Comparison of ENCODE assay signal across 9 cellular contexts in the genomic region with DNA sequence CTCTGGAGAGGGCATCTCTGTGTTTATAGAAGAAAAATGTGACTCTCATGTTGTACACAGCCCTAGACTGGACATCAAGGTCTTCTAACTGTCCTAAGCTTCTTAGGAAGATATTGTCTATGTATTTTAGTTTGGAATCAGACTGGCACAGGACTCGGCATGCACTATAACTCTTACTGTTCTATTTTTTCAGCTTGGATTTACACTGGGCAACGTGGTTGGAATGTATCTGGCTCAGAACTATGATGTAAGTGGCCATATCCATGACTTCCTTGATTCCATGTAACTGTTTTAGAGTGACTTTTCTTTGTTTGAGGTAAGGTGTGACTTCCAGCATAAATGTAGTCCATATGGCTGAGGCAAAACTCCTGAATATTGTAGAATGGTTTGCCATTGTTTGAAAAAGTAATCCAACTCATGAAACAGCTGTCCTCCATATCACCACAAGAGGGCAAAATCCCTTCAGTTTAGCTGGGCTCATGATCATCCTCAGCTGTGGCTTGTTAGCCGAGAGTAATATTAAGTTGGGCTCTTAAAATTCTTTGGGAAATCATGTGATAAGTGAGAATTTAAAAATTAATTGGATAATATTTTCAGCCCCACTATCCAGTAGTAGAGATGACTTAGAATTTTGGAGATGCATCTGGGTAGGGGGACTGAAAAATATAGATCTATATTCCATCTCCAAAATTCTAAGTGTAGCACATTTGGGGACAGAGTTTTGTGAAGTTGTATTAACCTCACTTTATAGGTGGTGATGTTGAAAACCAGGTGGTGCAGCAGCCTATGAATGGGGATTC. TPM values are rescaled to one million over a fixed set of nuclear protein-coding genes. Genes with fewer than 3 reads are reported as not detected.
DNase-seq lines count a peak whose midpoint lies in the region; ATAC-seq and TF ChIP-seq lines count a peak whose summit lies in the region.
"Had no signal": no experiment of that assay in that cellular context is flagged by ENCODE, and none has a peak within 500 bp of the region (broad histone marks: within the 10 kb centered on the region; RNA-seq: fewer than 3 reads in every experiment).

No MANE protein-coding gene starts in this region.

- peaks cover 6% of the 10 kb centered on the region for H3K4me1 Mint-ChIP-seq in activated naive CD4-positive, alpha-beta T cell treated with anti-CD3 and anti-CD28 coated beads, Interleukin-2, amount 10 ng/mL, durations not matched to agents 7 days and 5 days
- peaks cover 18% of the 10 kb centered on the region for H3K4me1 Mint-ChIP-seq in glutamatergic neuron (ENCODE audit: low read depth, unreplicated experiment)

- peaks cover 28% of the 10 kb centered on the region for H3K36me3 Mint-ChIP-seq in activated naive CD4-positive, alpha-beta T cell treated with anti-CD3 and anti-CD28 coated beads, Interleukin-2, amount 10 ng/mL, durations not matched to agents 7 days and 5 days
- H3K36me3 Mint-ChIP-seq in glutamatergic neuron (ENCODE audit: unreplicated experiment): peaks cover 1% of the 10 kb centered on the region

- CTCF ChIA-PET in activated naive CD4-positive, alpha-beta T cell treated with anti-CD3 and anti-CD28 coated beads, Interleukin-2, amount 10 ng/mL, durations not matched to agents 7 days and 5 days (lab: Charles Lee): interaction anchor here (0.6 to 5.3 kb wide), 12 partner anchors 10 to 1954 kb away, joined by 3 to 39 read pairs (median 4); a partner anchor contains a TSS

- DNase-seq in activated naive CD4-positive, alpha-beta T cell treated with anti-CD3 and anti-CD28 coated beads, Interleukin-2, amount 10 ng/mL, durations not matched to agents 7 days and 5 days: no peak
- no peak for DNase-seq in activated naive CD4-positive, alpha-beta T cell treated with Interleukin-2 at 50 U/mL for 16 hours
- peak; percentile 36 for DNase-seq in NCI-H1694 (lab: John Stamatoyannopoulos, UW)
- DNase-seq in glutamatergic neuron: no peak
- peak; percentile 25 for DNase-seq in retina
- DNase-seq in posterior vena cava (ENCODE audit: low spot score): no peak

- ATAC-seq in HG02610 (IDR thresholded peaks at IDR 0.05; ENCODE audit: unreplicated experiment): peak; percentile 79

- H3K27ac ChIP-seq in VCaP: peak overlapping the region; percentile 41; the same call in 1 of the 2 replicates

- TF ChIP-seq CTCF in VCaP (conservative IDR thresholded peaks at IDR 0.05) (peak; percentile 93), glutamatergic neuron (IDR thresholded peaks at IDR 0.05; ENCODE audit: partially characterized antibody, unreplicated experiment) (peak; percentile 85)

- no peaks in the 10 kb centered on the region for H3K9me3 Mint-ChIP-seq in activated naive CD4-positive, alpha-beta T cell treated with anti-CD3 and anti-CD28 coated beads, Interleukin-2, amount 10 ng/mL, durations not matched to agents 7 days and 5 days
- peaks cover 1% of the 10 kb centered on the region for H3K9me3 Mint-ChIP-seq in glutamatergic neuron (ENCODE audit: unreplicated experiment)
- H3K9me3 Mint-ChIP-seq: central memory CD8-positive, alpha-beta T cell had no signal

- no peak overlapping the region for H3K4me3 Mint-ChIP-seq in activated naive CD4-positive, alpha-beta T cell treated with anti-CD3 and anti-CD28 coated beads, Interleukin-2, amount 10 ng/mL, durations not matched to agents 7 days and 5 days
- no peak overlapping the region for H3K4me3 Mint-ChIP-seq in glutamatergic neuron (ENCODE audit: unreplicated experiment)
- H3K4me3 Mint-ChIP-seq: central memory CD8-positive, alpha-beta T cell had no signal

- H3K27ac Mint-ChIP-seq in activated naive CD4-positive, alpha-beta T cell treated with anti-CD3 and anti-CD28 coated beads, Interleukin-2, amount 10 ng/mL, durations not matched to agents 7 days and 5 days: peak overlapping the region; percentile 45
- peak overlapping the region; percentile 60 for H3K27ac Mint-ChIP-seq in glutamatergic neuron (ENCODE audit: unreplicated experiment)

- intact Hi-C loops in posterior vena cava (cut with DNase I): loop anchor here in 1 of 2 donors (5.0 to 10.0 kb wide), 2 partner anchors 132 to 335 kb away; no protein-coding TSS in a partner anchor

- H3K27me3 Mint-ChIP-seq in activated naive CD4-positive, alpha-beta T cell treated with anti-CD3 and anti-CD28 coated beads, Interleukin-2, amount 10 ng/mL, durations not matched to agents 7 days and 5 days: no peaks in the 10 kb centered on the region
- peaks cover 3% of the 10 kb centered on the region for H3K27me3 Mint-ChIP-seq in glutamatergic neuron (ENCODE audit: unreplicated experiment)
- H3K27me3 Mint-ChIP-seq: central memory CD8-positive, alpha-beta T cell had no signal

RNA-seq across cellular contexts. Expression of a gene that starts 10.4 kb away (rescaled TPM):
- 54.6 TPM for total RNA-seq in glutamatergic neuron (ENCODE audit: unreplicated experiment)
- 10 to 100 TPM; 26.3 to 34.4 TPM for total RNA-seq in posterior vena cava

RNA-seq across cellular contexts. Expression of a gene that starts 55.2 kb away (rescaled TPM):
- not detected for total RNA-seq in glutamatergic neuron (ENCODE audit: unreplicated experiment)
- under 1 TPM in 1 of 2 donors, not detected in 1; 0.62 TPM for total RNA-seq in posterior vena cava

Comparison
In these comparisons a context has a peak if more than half of its experiments do, and no peak if none do; other contexts are left out.
1. DNase-seq: peak in NCI-H1694 (single experiment) and retina (single experiment); none in activated naive CD4-positive, alpha-beta T cell treated with anti-CD3 and anti-CD28 coated beads, Interleukin-2, amount 10 ng/mL, durations not matched to agents 7 days and 5 days (single experiment), activated naive CD4-positive, alpha-beta T cell treated with Interleukin-2 at 50 U/mL for 16 hours (single experiment), glutamatergic neuron (single experiment) and posterior vena cava (single experiment).